Comparison of ENCODE assay signal across 11 cellular contexts in genomic region chr18:55500316-55501086, GRCh38.
DNase-seq lines count a peak whose midpoint lies in the region; ATAC-seq and TF ChIP-seq lines count a peak whose summit lies in the region.
"Had no signal": no experiment of that assay in that cellular context is flagged by ENCODE, and none has a peak within 500 bp of the region (broad histone marks: within the 10 kb centered on the region; RNA-seq: fewer than 3 reads in every experiment).

No MANE protein-coding gene starts in this region.

- no peak overlapping the region for H3K4me3 Mint-ChIP-seq in MCF 10A (ENCODE audit: unreplicated experiment)
- H3K4me3 Mint-ChIP-seq in chondrocyte (ENCODE audit: unreplicated experiment) = peak overlapping the region; percentile 22
- H3K4me3 Mint-ChIP-seq in type B pancreatic cell = no peak overlapping the region

- H3K4me1 ChIP-seq in breast epithelium (no peaks in the 10 kb centered on the region), left lung (peaks cover 0 to 6% of the 10 kb centered on the region in 2 donors), uterus (peaks cover 0 to 17% of the 10 kb centered on the region in 2 donors), SJCRH30 (peaks cover 6% of the 10 kb centered on the region; the same call in 1 of the 2 replicates)

- H3K4me1 Mint-ChIP-seq in MCF 10A (ENCODE audit: insufficient read depth, unreplicated experiment) (peaks cover 8% of the 10 kb centered on the region), chondrocyte (ENCODE audit: low read depth) (peaks cover 27% of the 10 kb centered on the region), type B pancreatic cell (ENCODE audit: unreplicated experiment) (peaks cover 25% of the 10 kb centered on the region)

- H3K9me3 ChIP-seq in breast epithelium = no peaks in the 10 kb centered on the region
- no peaks in the 10 kb centered on the region for H3K9me3 ChIP-seq in left lung
- no peaks in the 10 kb centered on the region for H3K9me3 ChIP-seq in uterus
- no peaks in the 10 kb centered on the region for H3K9me3 ChIP-seq in SJCRH30 (replicated peaks)
- H3K9me3 ChIP-seq: mucosa of descending colon had no signal

- no TSS peak for BruUV-seq in MCF 10A (replicated peaks; lab: Mats Ljungman, UMichigan)

- POLR2A ChIA-PET in MCF 10A (lab: Yijun Ruan, JAX) = no interaction called here

- H3K9me3 Mint-ChIP-seq in MCF 10A (ENCODE audit: unreplicated experiment) (no peaks in the 10 kb centered on the region), chondrocyte (ENCODE audit: low read depth) (no peaks in the 10 kb centered on the region), type B pancreatic cell (no peaks in the 10 kb centered on the region)

- H3K27ac Mint-ChIP-seq in MCF 10A (ENCODE audit: low read depth, unreplicated experiment) = peak overlapping the region; percentile 16
- peak overlapping the region; percentile 80 for H3K27ac Mint-ChIP-seq in chondrocyte (ENCODE audit: unreplicated experiment)
- H3K27ac Mint-ChIP-seq in type B pancreatic cell = no peak overlapping the region

- peak; percentile 43 for DNase-seq in MCF 10A (ENCODE audit: unreplicated experiment)
- DNase-seq in breast epithelium (ENCODE audit: low spot score in 2 of 2) = no peak
- DNase-seq in chondrocyte (ENCODE audit: low spot score) = no peak
- no peak for DNase-seq in left lung
- no peak for DNase-seq in uterus
- DNase-seq in type B pancreatic cell (ENCODE audit: extremely low spot score, unreplicated experiment) = no peak
- DNase-seq in SJCRH30 = no peak
- DNase-seq in NCI-H2029 treated with DMSO at 0.1 percent for 48 hours (lab: John Stamatoyannopoulos, UW) = no peak
- DNase-seq: activated CD4-positive, alpha-beta T cell treated with anti-CD3 and anti-CD28 coated beads, Interleukin-2, amount 50 U/mL, for 4 hours; AML-193; mucosa of descending colon had no signal

- no peaks in the 10 kb centered on the region for H3K27me3 ChIP-seq in breast epithelium
- no peaks in the 10 kb centered on the region for H3K27me3 ChIP-seq in left lung
- no peaks in the 10 kb centered on the region for H3K27me3 ChIP-seq in uterus
- H3K27me3 ChIP-seq in SJCRH30 = no peaks in the 10 kb centered on the region

- H3K27ac ChIP-seq in breast epithelium (peak overlapping the region in 1 of 2 donors; percentile 1), left lung (peak overlapping the region; percentile 26 to 47), uterus (peak overlapping the region; percentile 46 to 80), SJCRH30 (no peak overlapping the region)

- peak; percentile 62 for ATAC-seq in left lung
- ATAC-seq: mucosa of descending colon had no signal

- H3K36me3 Mint-ChIP-seq in MCF 10A (ENCODE audit: insufficient read depth, unreplicated experiment) (no peaks in the 10 kb centered on the region), chondrocyte (ENCODE audit: low read depth) (no peaks in the 10 kb centered on the region), type B pancreatic cell (peaks cover 9% of the 10 kb centered on the region)

- CTCF ChIA-PET in MCF 10A (lab: Yijun Ruan, JAX) = no interaction called here

- H3K27me3 Mint-ChIP-seq in MCF 10A (ENCODE audit: insufficient read depth, unreplicated experiment) = no peaks in the 10 kb centered on the region
- no peaks in the 10 kb centered on the region for H3K27me3 Mint-ChIP-seq in chondrocyte (ENCODE audit: low read depth)
- H3K27me3 Mint-ChIP-seq in type B pancreatic cell = no peaks in the 10 kb centered on the region

- TF ChIP-seq CTCF in MCF 10A (IDR thresholded peaks at IDR 0.05; ENCODE audit: unreplicated experiment) (no peak), breast epithelium (IDR thresholded peaks at IDR 0.05) (no peak), chondrocyte (IDR thresholded peaks at IDR 0.05) (no peak), left lung (IDR thresholded peaks at IDR 0.05) (no peak), uterus (IDR thresholded peaks at IDR 0.05) (no peak), type B pancreatic cell (conservative IDR thresholded peaks at IDR 0.05) (no peak)

- TF ChIP-seq POLR2A in breast epithelium (IDR thresholded peaks at IDR 0.05) (no peak), uterus (IDR thresholded peaks at IDR 0.05) (peak in 1 of 2 donors; percentile 70)

- H3K4me3 ChIP-seq in breast epithelium (no peak overlapping the region), left lung (no peak overlapping the region), uterus (no peak overlapping the region), SJCRH30 (no peak overlapping the region)
- H3K4me3 ChIP-seq: mucosa of descending colon had no signal

- H3K36me3 ChIP-seq in breast epithelium (no peaks in the 10 kb centered on the region), left lung (no peaks in the 10 kb centered on the region), uterus (no peaks in the 10 kb centered on the region), SJCRH30 (no peaks in the 10 kb centered on the region)

- intact Hi-C loops in MCF 10A (cut with micrococcal nuclease) (no loop called here), breast epithelium (cut with DNase I; ENCODE audit: low total_unique reads) (no loop called here), left lung (cut with DNase I) (no loop called here), uterus (cut with DNase I; ENCODE audit: low total_unique reads) (no loop called here)
